15 cellular contexts compared by ENCODE assay signal in the genomic region with DNA sequence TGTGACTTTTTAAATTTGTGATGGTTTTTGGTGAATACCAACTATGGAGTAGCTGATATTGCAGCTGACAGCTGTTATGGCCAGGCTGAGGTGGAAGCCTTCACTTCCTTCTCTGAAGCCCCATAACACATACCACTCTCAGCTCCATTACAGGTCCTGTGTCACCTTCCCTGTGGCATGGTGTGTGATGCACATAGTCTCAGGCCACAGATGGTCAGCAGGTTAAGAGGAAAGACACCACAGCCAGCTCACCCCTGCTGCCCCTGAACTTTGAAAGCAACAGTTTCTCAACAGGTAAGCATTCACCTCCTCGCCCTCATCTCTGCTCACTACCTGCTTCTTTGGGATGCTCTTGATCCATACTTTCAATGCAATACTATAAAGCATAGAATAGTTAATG. TPM values are rescaled to one million over a fixed set of nuclear protein-coding genes. Genes with fewer than 3 reads are reported as not detected.
DNase-seq lines count a peak whose midpoint lies in the region; TF ChIP-seq lines count a peak whose summit lies in the region.
"Had no signal": no experiment of that assay in that cellular context is flagged by ENCODE, and none has a peak within 500 bp of the region (broad histone marks: within the 10 kb centered on the region; RNA-seq: fewer than 3 reads in every experiment).

No MANE protein-coding gene starts in this region.

- peaks cover 22% of the 10 kb centered on the region for H3K36me3 Mint-ChIP-seq in IgD-negative memory B cell
- peaks cover 32% of the 10 kb centered on the region for H3K36me3 Mint-ChIP-seq in endothelial cell (ENCODE audit: low read depth, unreplicated experiment)

- H4K20me1 ChIP-seq in MM.1S (ENCODE audit: insufficient read depth, low read length), result no peaks in the 10 kb centered on the region
- H4K20me1 ChIP-seq in osteoblast (ENCODE audit: insufficient read depth, low read length), result peaks cover 59% of the 10 kb centered on the region

- H3K36me3 ChIP-seq in MM.1S (replicated peaks; ENCODE audit: insufficient read depth, low read length), result peaks cover 52% of the 10 kb centered on the region
- H3K36me3 ChIP-seq in osteoblast (ENCODE audit: insufficient read depth, low read length), result peaks cover 67% of the 10 kb centered on the region

- CTCF ChIA-PET in HEK293T (lab: Yijun Ruan, JAX), result interaction anchor here (0.6 kb wide), 1 partner anchor 103 kb away, joined by 5 read pairs; no protein-coding TSS in a partner anchor

- H3K4me2 ChIP-seq in MM.1S (ENCODE audit: low read depth, low read length) (peak overlapping the region; percentile 100), osteoblast (ENCODE audit: insufficient read depth, low read length) (no peak overlapping the region)
- H3K4me2 ChIP-seq: GM23338 had no signal

- H3K4me3 ChIP-seq in MM.1S (ENCODE audit: low read length) (peak overlapping the region; percentile 94), osteoblast (ENCODE audit: insufficient read depth, low read length) (no peak overlapping the region)
- H3K4me3 ChIP-seq: GM23338 had no signal

- peaks cover 100% of the 10 kb centered on the region for H3F3A ChIP-seq in MM.1S (ENCODE audit: insufficient read depth, low read length)

- H3K4me1 ChIP-seq in MM.1S (ENCODE audit: low read length), result peaks cover 78% of the 10 kb centered on the region
- H3K4me1 ChIP-seq in osteoblast (ENCODE audit: insufficient read depth, low read length), result no peaks in the 10 kb centered on the region

- H3K27ac Mint-ChIP-seq in IgD-negative memory B cell, result peak overlapping the region in 2 of 3 donors; percentile 31
- no peak overlapping the region for H3K27ac Mint-ChIP-seq in endothelial cell (ENCODE audit: unreplicated experiment)
- H3K27ac Mint-ChIP-seq: CD4-positive, alpha-beta memory T cell; GM23338; H9; HFFc6 had no signal

- H3K27me3 ChIP-seq in MM.1S (replicated peaks; ENCODE audit: insufficient read depth, low read length) (no peaks in the 10 kb centered on the region), osteoblast (ENCODE audit: insufficient read depth, low read length) (no peaks in the 10 kb centered on the region)

- H3K9me3 Mint-ChIP-seq in IgD-negative memory B cell (no peaks in the 10 kb centered on the region), endothelial cell (ENCODE audit: unreplicated experiment) (no peaks in the 10 kb centered on the region)
- H3K9me3 Mint-ChIP-seq: CD4-positive, alpha-beta memory T cell; GM23338; H9; HFFc6 had no signal

- H3K79me2 ChIP-seq in MM.1S (ENCODE audit: low read length) (peaks cover 97% of the 10 kb centered on the region), osteoblast (ENCODE audit: insufficient read depth, low read length) (peaks cover 73% of the 10 kb centered on the region)

- H3K4me1 Mint-ChIP-seq in IgD-negative memory B cell (peaks cover 44 to 55% (median 48%) of the 10 kb centered on the region in 3 donors), endothelial cell (ENCODE audit: unreplicated experiment) (peaks cover 6% of the 10 kb centered on the region)

- TF ChIP-seq CTCF in MM.1S (IDR thresholded peaks at IDR 0.05; ENCODE audit: low read length) (no peak), endothelial cell (IDR thresholded peaks at IDR 0.05; ENCODE audit: unreplicated experiment) (no peak), osteoblast (IDR thresholded peaks at IDR 0.05; ENCODE audit: extremely low read depth, low read depth, low read length) (no peak)

- H3K9me3 ChIP-seq in MM.1S (replicated peaks; ENCODE audit: insufficient read depth, low read length) (no peaks in the 10 kb centered on the region), osteoblast (ENCODE audit: low read depth, low read length) (no peaks in the 10 kb centered on the region)

- no peaks in the 10 kb centered on the region for H3K27me3 Mint-ChIP-seq in IgD-negative memory B cell
- no peaks in the 10 kb centered on the region for H3K27me3 Mint-ChIP-seq in endothelial cell (ENCODE audit: unreplicated experiment)
- H3K27me3 Mint-ChIP-seq: CD4-positive, alpha-beta memory T cell had no signal

- H3K9ac ChIP-seq in MM.1S (ENCODE audit: low read length), result peak overlapping the region; percentile 100

- POLR2A ChIA-PET in HEK293T (lab: Yijun Ruan, JAX), result no interaction called here

- DNase-seq in MM.1S (peak; percentile 57), endothelial cell (ENCODE audit: low spot score) (no peak), HEK293T (ENCODE audit: extremely low spot score) (no peak), osteoblast (ENCODE audit: insufficient read length, low spot score, missing footprints) (no peak), GDM1 (lab: John Stamatoyannopoulos, UW) (no peak)
- DNase-seq: C1 segment of cervical spinal cord; Calu3; CD4-positive, alpha-beta memory T cell; COR-L47; DMS53; DMS79 treated with DMSO at 0.1 percent for 48 hours; H9; HFFc6 had no signal

- peak overlapping the region; percentile 100 for H3K27ac ChIP-seq in MM.1S (ENCODE audit: low read length)
- no peak overlapping the region for H3K27ac ChIP-seq in osteoblast (ENCODE audit: low read depth, low read length)

- H3K9me2 ChIP-seq in MM.1S (replicated peaks; ENCODE audit: insufficient read depth, low read length), result no peaks in the 10 kb centered on the region

- H2AFZ ChIP-seq in MM.1S (ENCODE audit: low read length) (no peak overlapping the region), osteoblast (ENCODE audit: low read length) (no peak overlapping the region)
- H2AFZ ChIP-seq: GM23338 had no signal

- H3K4me3 Mint-ChIP-seq in IgD-negative memory B cell, result peak overlapping the region in 1 of 4 donors; percentile 65
- H3K4me3 Mint-ChIP-seq in endothelial cell (ENCODE audit: unreplicated experiment), result peak overlapping the region; percentile 23
- H3K4me3 Mint-ChIP-seq: CD4-positive, alpha-beta memory T cell; GM23338; H9; HFFc6 had no signal

TF ChIP-seq in HEK293T, 16 proteins besides CTCF, POLR2A, EP300 and RAD21:
- TF ChIP-seq ARNT (IDR thresholded peaks at IDR 0.05), result no peak
- no peak for TF ChIP-seq ELF4 (IDR thresholded peaks at IDR 0.05)
- TF ChIP-seq SUZ12 (IDR thresholded peaks at IDR 0.05), result no peak
- TF ChIP-seq LEF1 (IDR thresholded peaks at IDR 0.05; ENCODE audit: borderline replicate concordance), result no peak
- no peak for TF ChIP-seq NFRKB (IDR thresholded peaks at IDR 0.05)
- TF ChIP-seq TARDBP (IDR thresholded peaks at IDR 0.05), result no peak
- TF ChIP-seq HDGF (IDR thresholded peaks at IDR 0.05; ENCODE audit: borderline replicate concordance), result no peak
- no peak for TF ChIP-seq FOXA1 (IDR thresholded peaks at IDR 0.05)
- TF ChIP-seq, protein P1, sequence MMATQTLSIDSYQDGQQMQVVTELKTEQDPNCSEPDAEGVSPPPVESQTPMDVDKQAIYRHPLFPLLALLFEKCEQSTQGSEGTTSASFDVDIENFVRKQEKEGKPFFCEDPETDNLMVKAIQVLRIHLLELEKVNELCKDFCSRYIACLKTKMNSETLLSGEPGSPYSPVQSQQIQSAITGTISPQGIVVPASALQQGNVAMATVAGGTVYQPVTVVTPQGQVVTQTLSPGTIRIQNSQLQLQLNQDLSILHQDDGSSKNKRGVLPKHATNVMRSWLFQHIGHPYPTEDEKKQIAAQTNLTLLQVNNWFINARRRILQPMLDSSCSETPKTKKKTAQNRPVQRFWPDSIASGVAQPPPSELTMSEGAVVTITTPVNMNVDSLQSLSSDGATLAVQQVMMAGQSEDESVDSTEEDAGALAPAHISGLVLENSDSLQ (IDR thresholded peaks at IDR 0.05), result no peak
- TF ChIP-seq CTBP1 (IDR thresholded peaks at IDR 0.05; ENCODE audit: borderline replicate concordance), result no peak
- no peak for TF ChIP-seq ZNF384 (IDR thresholded peaks at IDR 0.05)
- no peak for TF ChIP-seq L3MBTL2 (conservative IDR thresholded peaks at IDR 0.05)
TF ChIP-seq in HEK293T: peak in this region for 0.

RNA-seq across cellular contexts. Expression of a gene that starts 7.7 kb away (rescaled TPM):
- polyA plus RNA-seq in IgD-negative memory B cell, result 270 TPM
- total RNA-seq in endothelial cell (ENCODE audit: unreplicated experiment) (110 TPM), osteoblast (189 and 344 TPM in 2 replicates)
